15 cellular contexts compared by ENCODE assay signal in the genomic region with DNA sequence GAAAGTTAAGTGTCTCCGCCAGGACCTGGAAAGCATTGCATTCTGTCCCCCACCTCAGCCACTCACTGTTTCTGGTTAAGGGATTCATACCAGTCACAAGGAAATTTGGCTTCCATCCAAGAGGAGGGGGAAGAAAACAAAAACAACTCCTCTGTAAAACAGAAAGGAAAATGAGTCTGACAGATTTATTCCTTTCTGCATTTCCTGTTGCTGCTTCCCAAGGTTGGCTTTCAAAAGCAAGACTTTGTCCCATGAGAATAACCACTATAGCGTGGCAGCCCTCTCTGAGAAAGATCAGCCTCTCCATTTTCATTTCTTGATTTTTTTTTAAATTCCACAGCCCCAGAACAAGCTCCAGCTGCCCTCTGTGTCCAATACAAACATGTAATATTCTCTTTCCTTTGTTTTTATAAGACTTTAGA.
DNase-seq lines count a peak whose midpoint lies in the region; ATAC-seq and TF ChIP-seq lines count a peak whose summit lies in the region.
"Had no signal": no experiment of that assay in that cellular context is flagged by ENCODE, and none has a peak within 500 bp of the region (broad histone marks: within the 10 kb centered on the region; RNA-seq: fewer than 3 reads in every experiment).

No MANE protein-coding gene starts in this region.

- WGBS in psoas muscle, 3 donors: 44 to 59% (median 55%) methylated on average over 2 of the region's 2 CpGs

- H3K4me1 ChIP-seq in BLaER1: peaks cover 16% of the 10 kb centered on the region
- no peaks in the 10 kb centered on the region for H3K4me1 ChIP-seq in psoas muscle

- H3K36me3 Mint-ChIP-seq in mesothelial cell of epicardium: peaks cover 1% of the 10 kb centered on the region

- H3K9me3 Mint-ChIP-seq in mesothelial cell of epicardium: no peaks in the 10 kb centered on the region
- H3K9me3 Mint-ChIP-seq: activated T-cell treated with anti-CD3 and anti-CD28 coated beads, Interleukin-2, amount 50 U/mL, for 4 hours; stimulated activated naive CD8-positive, alpha-beta T cell treated with anti-CD3 and anti-CD28 coated beads, Interleukin-15, Interleukin-2, amounts not matched to agents 100 ng/mL and 50 ng/mL, for 24 hours had no signal

- H3K27ac ChIP-seq in BLaER1 (0 out of 2 replicates have a peak overlapping the region, but pooled peaks have one; percentile 20), psoas muscle (no peak overlapping the region)
- H3K27ac ChIP-seq: body of pancreas had no signal

- peaks cover 43% of the 10 kb centered on the region for H3K4me1 Mint-ChIP-seq in mesothelial cell of epicardium

- no peaks in the 10 kb centered on the region for H4K20me1 ChIP-seq in BLaER1

- H3K27me3 ChIP-seq in BLaER1 (no peaks in the 10 kb centered on the region), psoas muscle (ENCODE audit: insufficient read depth in 3 of 3, low read length in 2 of 3) (no peaks in the 10 kb centered on the region)
- H3K27me3 ChIP-seq: body of pancreas had no signal

- no peak overlapping the region for H3K9ac ChIP-seq in BLaER1

- H3K27me3 Mint-ChIP-seq in mesothelial cell of epicardium (ENCODE audit: low read depth): no peaks in the 10 kb centered on the region
- H3K27me3 Mint-ChIP-seq: stimulated activated naive CD8-positive, alpha-beta T cell treated with anti-CD3 and anti-CD28 coated beads, Interleukin-15, Interleukin-2, amounts not matched to agents 100 ng/mL and 50 ng/mL, for 24 hours had no signal

- H3K36me3 ChIP-seq in BLaER1 (no peaks in the 10 kb centered on the region), psoas muscle (ENCODE audit: insufficient read depth in 1 of 2, low read depth in 1 of 2) (no peaks in the 10 kb centered on the region)

- H3K9me3 ChIP-seq in BLaER1 (no peaks in the 10 kb centered on the region), psoas muscle (no peaks in the 10 kb centered on the region)
- H3K9me3 ChIP-seq: body of pancreas had no signal

- intact Hi-C loops in psoas muscle (cut with DNase I): loop anchor here in 1 of 2 donors (10.0 kb wide), 1 partner anchor 877 kb away; no protein-coding TSS in a partner anchor

- H3K4me2 ChIP-seq in BLaER1: peak overlapping the region; percentile 40

- H3K4me3 ChIP-seq in BLaER1 (no peak overlapping the region), psoas muscle (no peak overlapping the region)
- H3K4me3 ChIP-seq: body of pancreas, GM12878 had no signal

- ATAC-seq in psoas muscle (no peak), GM19328 (IDR thresholded peaks at IDR 0.05; ENCODE audit: unreplicated experiment) (no peak), GM18873 (IDR thresholded peaks at IDR 0.05; ENCODE audit: low FRiP score, unreplicated experiment) (no peak)
- ATAC-seq: activated T-cell treated with anti-CD3 and anti-CD28 coated beads, Interleukin-2, amount 50 U/mL, for 4 hours; body of pancreas; GM12878; HCT116 had no signal

- peak overlapping the region; percentile 9 for H3K4me3 Mint-ChIP-seq in mesothelial cell of epicardium
- H3K4me3 Mint-ChIP-seq: activated T-cell treated with anti-CD3 and anti-CD28 coated beads, Interleukin-2, amount 50 U/mL, for 4 hours; stimulated activated naive CD8-positive, alpha-beta T cell treated with anti-CD3 and anti-CD28 coated beads, Interleukin-15, Interleukin-2, amounts not matched to agents 100 ng/mL and 50 ng/mL, for 24 hours had no signal

- H3K27ac Mint-ChIP-seq in mesothelial cell of epicardium: peak overlapping the region; percentile 83
- H3K27ac Mint-ChIP-seq: stimulated activated naive CD8-positive, alpha-beta T cell treated with anti-CD3 and anti-CD28 coated beads, Interleukin-15, Interleukin-2, amounts not matched to agents 100 ng/mL and 50 ng/mL, for 24 hours had no signal

- DNase-seq in NCI-H1436 treated with DMSO at 0.1 percent for 48 hours (lab: John Stamatoyannopoulos, UW) (peak; percentile 29), brain pericyte (ENCODE audit: low read depth, low spot score) (peak; percentile 41), mesothelial cell of epicardium (ENCODE audit: low spot score in 2 of 2, unreplicated experiment in 2 of 2) (no peak), psoas muscle (no peak)
- no peak for DNase-seq in activated T-cell treated with anti-CD3 and anti-CD28 coated beads, Interleukin-2, amount 50 U/mL, for 48 hours
- DNase-seq: activated CD4-positive, CD25-positive, alpha-beta regulatory T cell; activated T-cell treated with anti-CD3 and anti-CD28 coated beads, Interleukin-2, amount 50 U/mL, for 4 hours; body of pancreas; SHP77 treated with DMSO at 0.1 percent for 48 hours had no signal

- no peak for TF ChIP-seq CTCF in mesothelial cell of epicardium (IDR thresholded peaks at IDR 0.05; ENCODE audit: unreplicated experiment)
- TF ChIP-seq CTCF in psoas muscle (IDR thresholded peaks at IDR 0.05): no peak

Comparison
In these comparisons a context has a peak if more than half of its experiments do, and no peak if none do; other contexts are left out.
1. DNase-seq: peak in NCI-H1436 treated with DMSO at 0.1 percent for 48 hours (single experiment) and brain pericyte (single experiment); none in mesothelial cell of epicardium (0 of 2), psoas muscle (0 of 2) and activated T-cell treated with anti-CD3 and anti-CD28 coated beads, Interleukin-2, amount 50 U/mL, for 48 hours (0 of 2).